In genomic region chr11:62599909-62600308, GRCh38 we compare ENCODE assay signal across 8 cellular contexts. TPM values are rescaled to one million over a fixed set of nuclear protein-coding genes. Genes with fewer than 3 reads are reported as not detected.
A peak's percentile ranks its signal among the peaks of the same experiment; 100 is the strongest.
DNase-seq lines count a peak whose midpoint lies in the region; ATAC-seq lines count a peak whose summit lies in the region.

No MANE protein-coding gene starts in this region.

- H3K27ac Mint-ChIP-seq in activated T-helper 1 cell treated with anti-CD3 and anti-CD28 coated beads, Interleukin-12 subunit alpha, Interleukin-12 subunit beta, Interleukin-2, Interleukin-4 antibody, amounts not matched to agents 30 ng/mL and 10 ng/mL and 1 ng/mL, durations not matched to agents 14 hours and 24 hours and 36 hours: peak overlapping the region; percentile 89
- peak overlapping the region; percentile 93 for H3K27ac Mint-ChIP-seq in stimulated activated naive CD8-positive, alpha-beta T cell treated with anti-CD3 and anti-CD28 coated beads, Interleukin-15, Interleukin-2, amounts not matched to agents 100 ng/mL and 50 ng/mL, for 24 hours

- no peak overlapping the region for H3K9ac ChIP-seq in iPS-15b (ENCODE audit: low read depth, low read length)

- peak; percentile 16 for DNase-seq in NCI-H1105 treated with DMSO at 0.1 percent for 48 hours (lab: John Stamatoyannopoulos, UW)
- DNase-seq in NCI-H1105 (lab: John Stamatoyannopoulos, UW): no peak
- no peak for DNase-seq in activated T-helper 1 cell treated with anti-CD3 and anti-CD28 coated beads, Interleukin-12 subunit alpha, Interleukin-12 subunit beta, Interleukin-2, Interleukin-4 antibody, amounts not matched to agents 30 ng/mL and 10 ng/mL and 1 ng/mL, durations not matched to agents 14 hours and 24 hours and 36 hours (ENCODE audit: low spot score)
- DNase-seq in NCI-H1417 treated with DMSO at 0.1 percent for 48 hours (lab: John Stamatoyannopoulos, UW): no peak

- no peaks in the 10 kb centered on the region for H3K9me3 ChIP-seq in iPS-15b (ENCODE audit: control insufficient read depth, insufficient read depth, low read length)

- intact Hi-C loops in activated T-helper 1 cell treated with anti-CD3 and anti-CD28 coated beads, Interleukin-12 subunit alpha, Interleukin-12 subunit beta, Interleukin-2, Interleukin-4 antibody, amounts not matched to agents 30 ng/mL and 10 ng/mL and 1 ng/mL, durations not matched to agents 14 hours and 24 hours and 36 hours (cut with micrococcal nuclease): loop anchor here (1.0 to 2.0 kb wide), 8 partner anchors 9 to 281 kb away; partner anchors contain the start of genes EEF1G, EML3, GANAB and SLC3A2

- H3K36me3 ChIP-seq in iPS-15b (ENCODE audit: control insufficient read depth, insufficient read depth, low read length): peaks cover 33% of the 10 kb centered on the region

- H3K9me3 Mint-ChIP-seq in activated T-helper 1 cell treated with anti-CD3 and anti-CD28 coated beads, Interleukin-12 subunit alpha, Interleukin-12 subunit beta, Interleukin-2, Interleukin-4 antibody, amounts not matched to agents 30 ng/mL and 10 ng/mL and 1 ng/mL, durations not matched to agents 14 hours and 24 hours and 36 hours: no peaks in the 10 kb centered on the region
- no peaks in the 10 kb centered on the region for H3K9me3 Mint-ChIP-seq in stimulated activated naive CD8-positive, alpha-beta T cell treated with anti-CD3 and anti-CD28 coated beads, Interleukin-15, Interleukin-2, amounts not matched to agents 100 ng/mL and 50 ng/mL, for 24 hours

- peak overlapping the region; percentile 86 for H3K4me3 ChIP-seq in iPS-15b (ENCODE audit: low read depth, low read length)

- H3K4me3 Mint-ChIP-seq in activated T-helper 1 cell treated with anti-CD3 and anti-CD28 coated beads, Interleukin-12 subunit alpha, Interleukin-12 subunit beta, Interleukin-2, Interleukin-4 antibody, amounts not matched to agents 30 ng/mL and 10 ng/mL and 1 ng/mL, durations not matched to agents 14 hours and 24 hours and 36 hours: peak overlapping the region; percentile 95
- H3K4me3 Mint-ChIP-seq in stimulated activated naive CD8-positive, alpha-beta T cell treated with anti-CD3 and anti-CD28 coated beads, Interleukin-15, Interleukin-2, amounts not matched to agents 100 ng/mL and 50 ng/mL, for 24 hours: peak overlapping the region; percentile 99

- ATAC-seq in GM19023 (IDR thresholded peaks at IDR 0.05; ENCODE audit: unreplicated experiment) (no peak), HG03045 (IDR thresholded peaks at IDR 0.05; ENCODE audit: unreplicated experiment) (no peak)

- peaks cover 62% of the 10 kb centered on the region for H3K4me1 Mint-ChIP-seq in activated T-helper 1 cell treated with anti-CD3 and anti-CD28 coated beads, Interleukin-12 subunit alpha, Interleukin-12 subunit beta, Interleukin-2, Interleukin-4 antibody, amounts not matched to agents 30 ng/mL and 10 ng/mL and 1 ng/mL, durations not matched to agents 14 hours and 24 hours and 36 hours (ENCODE audit: low read depth)
- H3K4me1 Mint-ChIP-seq in stimulated activated naive CD8-positive, alpha-beta T cell treated with anti-CD3 and anti-CD28 coated beads, Interleukin-15, Interleukin-2, amounts not matched to agents 100 ng/mL and 50 ng/mL, for 24 hours (ENCODE audit: low read depth): peaks cover 51% of the 10 kb centered on the region

- peaks cover 11% of the 10 kb centered on the region for H3K4me1 ChIP-seq in iPS-15b (ENCODE audit: control insufficient read depth, insufficient read depth, low read length)

- H3K36me3 Mint-ChIP-seq in activated T-helper 1 cell treated with anti-CD3 and anti-CD28 coated beads, Interleukin-12 subunit alpha, Interleukin-12 subunit beta, Interleukin-2, Interleukin-4 antibody, amounts not matched to agents 30 ng/mL and 10 ng/mL and 1 ng/mL, durations not matched to agents 14 hours and 24 hours and 36 hours (ENCODE audit: low read depth): peaks cover 74% of the 10 kb centered on the region
- H3K36me3 Mint-ChIP-seq in stimulated activated naive CD8-positive, alpha-beta T cell treated with anti-CD3 and anti-CD28 coated beads, Interleukin-15, Interleukin-2, amounts not matched to agents 100 ng/mL and 50 ng/mL, for 24 hours (ENCODE audit: low read depth): peaks cover 78% of the 10 kb centered on the region

- no peaks in the 10 kb centered on the region for H3K27me3 Mint-ChIP-seq in activated T-helper 1 cell treated with anti-CD3 and anti-CD28 coated beads, Interleukin-12 subunit alpha, Interleukin-12 subunit beta, Interleukin-2, Interleukin-4 antibody, amounts not matched to agents 30 ng/mL and 10 ng/mL and 1 ng/mL, durations not matched to agents 14 hours and 24 hours and 36 hours (ENCODE audit: insufficient read depth)
- no peaks in the 10 kb centered on the region for H3K27me3 Mint-ChIP-seq in stimulated activated naive CD8-positive, alpha-beta T cell treated with anti-CD3 and anti-CD28 coated beads, Interleukin-15, Interleukin-2, amounts not matched to agents 100 ng/mL and 50 ng/mL, for 24 hours

- H3K27me3 ChIP-seq in iPS-15b (ENCODE audit: control insufficient read depth, insufficient read depth, low read length): peaks cover 17% of the 10 kb centered on the region

RNA-seq across cellular contexts. Expression of gene MTA2, which starts 1.8 kb away (rescaled TPM):
- total RNA-seq in activated T-helper 1 cell treated with anti-CD3 and anti-CD28 coated beads, Interleukin-12 subunit alpha, Interleukin-12 subunit beta, Interleukin-2, Interleukin-4 antibody, amounts not matched to agents 30 ng/mL and 10 ng/mL and 1 ng/mL, durations not matched to agents 14 hours and 24 hours and 36 hours: 224 and 230 TPM in 2 replicates

RNA-seq across cellular contexts. Expression of gene TUT1, which starts 8.6 kb away (rescaled TPM):
- 38.7 and 40.7 TPM in 2 replicates for total RNA-seq in activated T-helper 1 cell treated with anti-CD3 and anti-CD28 coated beads, Interleukin-12 subunit alpha, Interleukin-12 subunit beta, Interleukin-2, Interleukin-4 antibody, amounts not matched to agents 30 ng/mL and 10 ng/mL and 1 ng/mL, durations not matched to agents 14 hours and 24 hours and 36 hours

RNA-seq across cellular contexts. Expression of gene EML3, which starts 12.7 kb away (rescaled TPM):
- total RNA-seq in activated T-helper 1 cell treated with anti-CD3 and anti-CD28 coated beads, Interleukin-12 subunit alpha, Interleukin-12 subunit beta, Interleukin-2, Interleukin-4 antibody, amounts not matched to agents 30 ng/mL and 10 ng/mL and 1 ng/mL, durations not matched to agents 14 hours and 24 hours and 36 hours: 164 and 167 TPM in 2 replicates

RNA-seq across cellular contexts. Expression of gene ROM1, which starts 13.1 kb away (rescaled TPM):
- 2.5 and 3.2 TPM in 2 replicates for total RNA-seq in activated T-helper 1 cell treated with anti-CD3 and anti-CD28 coated beads, Interleukin-12 subunit alpha, Interleukin-12 subunit beta, Interleukin-2, Interleukin-4 antibody, amounts not matched to agents 30 ng/mL and 10 ng/mL and 1 ng/mL, durations not matched to agents 14 hours and 24 hours and 36 hours

RNA-seq across cellular contexts. Expression of gene B3GAT3, which starts 21.9 kb away (rescaled TPM):
- 93.8 and 94.3 TPM in 2 replicates for total RNA-seq in activated T-helper 1 cell treated with anti-CD3 and anti-CD28 coated beads, Interleukin-12 subunit alpha, Interleukin-12 subunit beta, Interleukin-2, Interleukin-4 antibody, amounts not matched to agents 30 ng/mL and 10 ng/mL and 1 ng/mL, durations not matched to agents 14 hours and 24 hours and 36 hours
